ENCODE assay signal across 29 cellular contexts in the genomic region with DNA sequence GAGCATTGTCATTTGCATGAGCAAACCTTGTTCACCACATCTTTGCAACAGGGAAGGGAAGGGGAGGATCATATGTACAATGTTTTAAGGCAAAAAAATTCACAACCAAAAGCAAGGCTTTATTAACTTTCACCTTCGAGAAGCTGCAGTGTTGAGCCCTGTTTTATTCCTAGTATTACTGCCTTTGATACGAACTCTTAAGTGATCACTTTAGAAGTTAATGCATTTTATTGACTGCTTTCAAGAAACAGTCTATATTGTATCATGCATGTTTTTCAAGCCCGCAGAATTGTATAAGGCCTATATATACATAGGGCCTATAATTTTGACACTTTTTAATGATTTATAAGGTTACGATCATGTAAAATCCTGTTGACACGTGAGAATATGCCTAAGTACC.
"Had no signal": no experiment of that assay in that cellular context is flagged by ENCODE, and none has a peak within 500 bp of the region (broad histone marks: within the 10 kb centered on the region; RNA-seq: fewer than 3 reads in every experiment).

No MANE protein-coding gene starts in this region.

- H3K27ac ChIP-seq: colonic mucosa, coronary artery, dorsolateral prefrontal cortex, epithelial cell of prostate, esophagus muscularis mucosa, esophagus squamous epithelium, foreskin keratinocyte, gastrocnemius medialis, gastroesophageal sphincter, heart left ventricle, heart right ventricle, hepatocyte had no signal

- H3K79me2 ChIP-seq: hepatocyte had no signal

- H3K36me3 ChIP-seq: colonic mucosa, esophagus muscularis mucosa, esophagus squamous epithelium, gastrocnemius medialis, gastroesophageal sphincter, heart left ventricle, heart right ventricle had no signal

- FAIRE-seq: colon, endometrium, endothelial cell of umbilical vein, frontal cortex had no signal

- H3K4me3 Mint-ChIP-seq: dendritic cell treated with granulocyte-macrophage colony-stimulating factor and Interleukin-4, amounts not matched to agents 40 ng/mL and 50 ng/mL, for 4 days; effector memory CD8-positive, alpha-beta T cell; endodermal cell had no signal

- H3K9me3 Mint-ChIP-seq: dendritic cell treated with granulocyte-macrophage colony-stimulating factor and Interleukin-4, amounts not matched to agents 40 ng/mL and 50 ng/mL, for 4 days; effector memory CD8-positive, alpha-beta T cell had no signal

- DNase-seq: colonic mucosa; cortex of kidney; dermis blood vessel endothelial cell; dorsolateral prefrontal cortex; effector CD4-positive, alpha-beta T cell; effector CD8-positive, alpha-beta T cell; effector memory CD4-positive, alpha-beta T cell; effector memory CD8-positive, alpha-beta T cell; endodermal cell; erythroblast; esophagus squamous epithelium; foreskin fibroblast; foreskin keratinocyte; foreskin melanocyte; gastrocnemius medialis; glutamatergic neuron; heart left ventricle; heart right ventricle had no signal

- H3K4me2 ChIP-seq: hepatocyte had no signal

- H3K27ac Mint-ChIP-seq: dendritic cell treated with granulocyte-macrophage colony-stimulating factor and Interleukin-4, amounts not matched to agents 40 ng/mL and 50 ng/mL, for 4 days; effector memory CD8-positive, alpha-beta T cell; endodermal cell had no signal

- H3K4me1 Mint-ChIP-seq: endodermal cell had no signal

- H3K27me3 ChIP-seq: colonic mucosa had no signal

- H3K9me3 ChIP-seq: colonic mucosa, esophagus muscularis mucosa, esophagus squamous epithelium, gastrocnemius medialis, gastroesophageal sphincter, heart left ventricle, heart right ventricle had no signal

- ATAC-seq: effector memory CD8-positive, alpha-beta T cell; esophagus mucosa; foreskin keratinocyte; gastrocnemius medialis; gastroesophageal sphincter; heart left ventricle; heart right ventricle had no signal

- H3K4me3 ChIP-seq: colonic mucosa, coronary artery, dorsolateral prefrontal cortex, esophagus muscularis mucosa, esophagus squamous epithelium, gastrocnemius medialis, gastroesophageal sphincter, heart left ventricle, heart right ventricle, hepatocyte had no signal

- H2AFZ ChIP-seq: hepatocyte had no signal

- H3K4me1 ChIP-seq: colonic mucosa, esophagus muscularis mucosa, esophagus squamous epithelium, foreskin keratinocyte, gastrocnemius medialis, gastroesophageal sphincter, heart left ventricle, heart right ventricle had no signal
